Comparison of ENCODE assay signal across 8 cellular contexts in the genomic region with DNA sequence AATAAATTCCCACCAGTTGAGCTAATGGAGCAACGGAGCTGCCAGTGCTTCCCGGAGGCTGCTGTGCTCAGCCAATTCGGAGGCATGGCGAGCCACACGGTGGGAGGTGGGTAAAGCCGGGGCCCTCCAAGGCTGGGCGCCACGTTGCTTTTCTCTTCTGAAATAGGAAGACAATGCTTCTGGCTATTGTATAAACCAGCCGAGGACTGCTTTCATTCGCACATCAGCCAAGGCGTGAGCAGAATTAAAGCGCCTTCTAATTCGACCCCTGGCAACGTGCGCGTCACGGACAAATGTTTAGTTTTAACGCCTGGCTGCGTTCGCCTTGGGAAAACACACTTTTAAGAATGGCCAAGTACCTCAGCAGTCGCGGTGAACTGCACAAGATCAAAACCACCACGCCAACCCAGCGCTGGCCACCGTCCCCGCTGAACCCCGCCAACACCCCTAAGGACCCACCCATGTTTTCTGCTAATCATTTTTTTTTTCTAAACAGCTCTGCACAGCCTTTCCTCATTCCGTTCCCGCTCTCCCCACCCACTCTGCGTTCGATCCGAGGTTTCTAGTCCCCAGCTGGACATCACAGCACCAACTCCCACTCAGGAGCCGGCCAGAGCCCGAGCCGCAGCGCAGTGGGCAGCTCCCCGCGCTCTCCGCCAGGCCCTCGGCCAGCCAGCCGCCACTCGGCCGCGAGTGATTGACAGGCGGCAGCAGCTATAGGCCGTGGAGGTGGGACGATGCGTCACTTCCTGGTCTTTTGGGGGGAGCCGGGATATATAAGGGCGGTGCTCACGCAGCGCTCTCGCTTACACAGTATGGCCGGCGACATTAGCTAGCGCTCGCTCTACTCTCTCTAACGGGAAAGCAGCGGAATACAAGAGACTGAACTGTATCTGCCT. TPM values are rescaled to one million over a fixed set of nuclear protein-coding genes. Genes with fewer than 3 reads are reported as not detected.
A peak's percentile ranks its signal among the peaks of the same experiment; 100 is the strongest.
DNase-seq lines count a peak whose midpoint lies in the region; ATAC-seq and TF ChIP-seq lines count a peak whose summit lies in the region.

AMD1 (plus strand) TSS at position 805 of the 899 bp plus-strand sequence. CDS start 321 bp downstream, outside the sequence.

- CTCF ChIA-PET in AG04450 (lab: Charles Lee), result interaction anchor here (0.7 to 2.5 kb wide), 6 partner anchors 59 to 356 kb away, joined by 3 to 16 read pairs (median 6); partner anchors contain the start of genes CDK19 and GTF3C6
- CTCF ChIA-PET in WTC11 (lab: Charles Lee), result interaction anchor here (0.9 to 2.2 kb wide), 7 partner anchors 11 to 255 kb away, joined by 3 to 16 read pairs (median 5); partner anchors contain the start of genes CDK19 and RPF2

- H3K4me3 Mint-ChIP-seq in WTC11, result peak within 1 kb of the TSS; percentile 97

- no peaks in the 10 kb centered on the region for H3K27me3 Mint-ChIP-seq in WTC11 (ENCODE audit: low read depth)

- peak within 1 kb of the TSS; percentile 96 for H3K27ac ChIP-seq in AG04450 (ENCODE audit: low read depth, low read length)

- H3K9me3 ChIP-seq in AG04450 (ENCODE audit: control insufficient read depth, insufficient read depth, low read length), result no peaks in the 10 kb centered on the region; the same call in 1 of the 2 replicates

- POLR2A ChIA-PET in AG04450 (lab: Yijun Ruan, JAX), result interaction anchor here (0.5 to 5.5 kb wide), 44 partner anchors 8 to 1286 kb away, joined by 3 to 142 read pairs (median 4); partner anchors contain the start of genes CDK19, GTF3C6 and RPF2
- POLR2A ChIA-PET in WTC11 (lab: Charles Lee), result interaction anchor here (0.6 to 5.0 kb wide), 26 partner anchors 9 to 519 kb away, joined by 3 to 146 read pairs (median 3); partner anchors contain the start of genes CDK19, GTF3C6 and RPF2

- no peaks in the 10 kb centered on the region for H3K27me3 ChIP-seq in AG04450 (ENCODE audit: control insufficient read depth, insufficient read depth, low read length)

- peaks cover 5% of the 10 kb centered on the region; the same call in 1 of the 2 replicates for H3K36me3 Mint-ChIP-seq in WTC11

- H3K27ac Mint-ChIP-seq in WTC11, result peak within 1 kb of the TSS; percentile 99

- peak within 1 kb of the TSS; percentile 88 for H3K4me3 ChIP-seq in AG04450 (ENCODE audit: low read depth, low read length)
- peak within 1 kb of the TSS; percentile 92 to 94 for H3K4me3 ChIP-seq in cardiac fibroblast (replicated peaks in 1 of 2; ENCODE audit: low read depth in 2 of 2, low read length in 2 of 2)

- no peak for TF ChIP-seq CTCF in AG04450 (IDR thresholded peaks at IDR 0.05; ENCODE audit: low read depth, low read length)
- no peak for TF ChIP-seq CTCF in WTC11 (IDR thresholded peaks at IDR 0.05)
- TF ChIP-seq CTCF in cardiac fibroblast (IDR thresholded peaks at IDR 0.05; ENCODE audit: low read depth, low read length), result no peak

- ATAC-seq in GM18909 (IDR thresholded peaks at IDR 0.05; ENCODE audit: poor library complexity, unreplicated experiment) (peak; percentile 77), HG03175 (IDR thresholded peaks at IDR 0.05; ENCODE audit: unreplicated experiment) (peak; percentile 74), WTC11 (peak; percentile 77)

- peak; percentile 96 for DNase-seq in AG04450 (ENCODE audit: low read depth, low spot score)
- peak; percentile 97 for DNase-seq in NCI-H226
- DNase-seq in WTC11 (ENCODE audit: low spot score), result peak; percentile 96
- DNase-seq in cardiac fibroblast (ENCODE audit: low read depth in 2 of 2), result peak; percentile 98 to 99
- DNase-seq in iPS-NIHi7 (ENCODE audit: extremely low spot score), result peak; percentile 97
- peak; percentile 89 for DNase-seq in smooth muscle cell of the brain vasculature (ENCODE audit: low read depth, low spot score)

- H3K9me3 Mint-ChIP-seq in WTC11, result no peaks in the 10 kb centered on the region

- H3K4me1 Mint-ChIP-seq in WTC11, result peaks cover 30% of the 10 kb centered on the region

TF ChIP-seq in WTC11, 78 proteins besides CTCF, POLR2A, EP300 and RAD21 (continues in another document):
- TF ChIP-seq CREB1 (CRISPR knock-in tag; IDR thresholded peaks at IDR 0.05), result peak; percentile 55; the same call in 1 of the 2 replicates
- peak; percentile 95 for TF ChIP-seq ETV6 (CRISPR knock-in tag; IDR thresholded peaks at IDR 0.05)
- peak; percentile 78 for TF ChIP-seq HMGXB4 (CRISPR knock-in tag; IDR thresholded peaks at IDR 0.05)
- no peak for TF ChIP-seq ZNF121 (CRISPR knock-in tag; IDR thresholded peaks at IDR 0.05)
- TF ChIP-seq JUN (CRISPR knock-in tag; IDR thresholded peaks at IDR 0.05), result 0 out of 2 replicates have a peak, but pooled peaks have one; percentile 38
- TF ChIP-seq, protein P1, sequence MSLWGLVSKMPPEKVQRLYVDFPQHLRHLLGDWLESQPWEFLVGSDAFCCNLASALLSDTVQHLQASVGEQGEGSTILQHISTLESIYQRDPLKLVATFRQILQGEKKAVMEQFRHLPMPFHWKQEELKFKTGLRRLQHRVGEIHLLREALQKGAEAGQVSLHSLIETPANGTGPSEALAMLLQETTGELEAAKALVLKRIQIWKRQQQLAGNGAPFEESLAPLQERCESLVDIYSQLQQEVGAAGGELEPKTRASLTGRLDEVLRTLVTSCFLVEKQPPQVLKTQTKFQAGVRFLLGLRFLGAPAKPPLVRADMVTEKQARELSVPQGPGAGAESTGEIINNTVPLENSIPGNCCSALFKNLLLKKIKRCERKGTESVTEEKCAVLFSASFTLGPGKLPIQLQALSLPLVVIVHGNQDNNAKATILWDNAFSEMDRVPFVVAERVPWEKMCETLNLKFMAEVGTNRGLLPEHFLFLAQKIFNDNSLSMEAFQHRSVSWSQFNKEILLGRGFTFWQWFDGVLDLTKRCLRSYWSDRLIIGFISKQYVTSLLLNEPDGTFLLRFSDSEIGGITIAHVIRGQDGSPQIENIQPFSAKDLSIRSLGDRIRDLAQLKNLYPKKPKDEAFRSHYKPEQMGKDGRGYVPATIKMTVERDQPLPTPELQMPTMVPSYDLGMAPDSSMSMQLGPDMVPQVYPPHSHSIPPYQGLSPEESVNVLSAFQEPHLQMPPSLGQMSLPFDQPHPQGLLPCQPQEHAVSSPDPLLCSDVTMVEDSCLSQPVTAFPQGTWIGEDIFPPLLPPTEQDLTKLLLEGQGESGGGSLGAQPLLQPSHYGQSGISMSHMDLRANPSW (CRISPR knock-in tag; conservative IDR thresholded peaks at IDR 0.05; ENCODE audit: low read depth), result no peak
- 0 out of 2 replicates have a peak, but pooled peaks have one; percentile 68 for TF ChIP-seq ARID4B (CRISPR knock-in tag; IDR thresholded peaks at IDR 0.05; ENCODE audit: borderline replicate concordance)
- TF ChIP-seq GABPB1 (CRISPR knock-in tag; IDR thresholded peaks at IDR 0.05), result peak; percentile 75
- peak; percentile 92 for TF ChIP-seq CREM (CRISPR knock-in tag; IDR thresholded peaks at IDR 0.05)
- TF ChIP-seq, protein P2, sequence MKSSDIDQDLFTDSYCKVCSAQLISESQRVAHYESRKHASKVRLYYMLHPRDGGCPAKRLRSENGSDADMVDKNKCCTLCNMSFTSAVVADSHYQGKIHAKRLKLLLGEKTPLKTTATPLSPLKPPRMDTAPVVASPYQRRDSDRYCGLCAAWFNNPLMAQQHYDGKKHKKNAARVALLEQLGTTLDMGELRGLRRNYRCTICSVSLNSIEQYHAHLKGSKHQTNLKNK (CRISPR knock-in tag; IDR thresholded peaks at IDR 0.05), result peak; percentile 16; the same call in 1 of the 2 replicates
- 0 out of 2 replicates have a peak, but pooled peaks have one; percentile 58 for TF ChIP-seq KAT7 (CRISPR knock-in tag; IDR thresholded peaks at IDR 0.05; ENCODE audit: borderline replicate concordance)

RNA-seq across cellular contexts. Expression of gene AMD1, which starts in this region (rescaled TPM):
- 58.0 and 84.5 TPM in 2 replicates for polyA plus RNA-seq in AG04450 (2011; rRNA removed)
- 32.3 and 63.6 TPM in 2 replicates for polyA minus RNA-seq in AG04450 (2011; rRNA and poly(A)+ RNA removed)
- 90.2 to 122 TPM (median 90.7 TPM) in 3 replicates for total RNA-seq in WTC11 (2021)

Comparison
In these comparisons a context has a peak if more than half of its experiments do, and no peak if none do; other contexts are left out.
1. Peak in every context shown above with its lines: DNase-seq, ATAC-seq, H3K4me3 ChIP-seq and H3K27ac ChIP-seq.